Comparison of ENCODE assay signal across 8 cellular contexts in the genomic region with DNA sequence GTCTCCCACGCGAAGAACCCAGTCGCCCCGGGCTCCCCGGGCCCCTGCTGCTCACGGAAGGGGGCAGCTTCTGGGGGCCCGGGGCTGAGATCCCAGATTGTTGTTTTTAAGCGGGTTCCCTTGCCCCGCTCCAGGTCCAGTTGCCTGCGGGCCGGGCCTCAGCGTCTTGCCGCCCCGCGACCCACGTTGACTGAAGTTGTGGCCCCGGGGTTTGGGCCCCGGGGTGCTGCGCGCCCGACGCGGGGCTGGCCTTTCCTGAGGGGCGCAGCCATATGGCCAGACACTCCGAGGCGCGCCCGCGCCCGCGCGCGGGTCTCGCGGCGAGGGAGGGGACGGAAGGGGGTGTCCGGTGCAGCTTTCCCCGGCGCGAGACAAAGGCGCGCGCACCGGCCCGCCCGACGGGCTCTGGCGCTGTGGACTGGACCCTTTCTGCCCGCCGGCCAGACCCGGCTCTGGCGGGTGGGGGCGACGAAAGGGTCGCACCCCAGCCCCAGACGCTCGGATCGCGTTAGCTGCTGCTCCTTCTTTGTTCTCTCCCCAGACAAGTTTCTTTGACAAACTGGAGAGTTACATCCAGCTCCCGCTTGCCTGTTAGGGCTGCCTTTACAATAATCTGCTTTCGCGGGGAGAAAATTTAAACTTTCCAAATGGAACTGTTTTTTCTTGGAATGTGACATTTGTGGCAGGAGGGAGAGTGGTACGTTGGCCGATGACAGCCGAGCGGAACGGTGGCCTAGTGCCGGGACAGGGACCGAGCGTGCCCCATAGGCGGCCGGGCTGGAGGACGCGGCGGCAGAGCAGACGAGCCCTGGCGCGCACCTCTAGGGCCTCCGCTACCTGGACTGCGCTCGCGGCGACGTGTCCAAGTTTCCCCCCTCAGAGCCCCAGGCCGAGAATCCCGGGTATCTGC. TPM values are rescaled to one million over a fixed set of nuclear protein-coding genes. Genes with fewer than 3 reads are reported as not detected.
DNase-seq lines count a peak whose midpoint lies in the region; ATAC-seq and TF ChIP-seq lines count a peak whose summit lies in the region.

No MANE protein-coding gene starts in this region.

- no peaks in the 10 kb centered on the region for H3K27me3 ChIP-seq in NT2/D1 (ENCODE audit: insufficient read depth, insufficient read length)
- H3K27me3 ChIP-seq in dorsolateral prefrontal cortex, result no peaks in the 10 kb centered on the region
- H3K27me3 ChIP-seq in lower lobe of right lung (ENCODE audit: low read depth), result no peaks in the 10 kb centered on the region

- no peaks in the 10 kb centered on the region for H3K36me3 ChIP-seq in NT2/D1 (ENCODE audit: insufficient read depth, insufficient read length, low read length)
- H3K36me3 ChIP-seq in lower lobe of right lung, result no peaks in the 10 kb centered on the region

- H3K9me3 ChIP-seq in NT2/D1 (ENCODE audit: insufficient read depth, low read length), result no peaks in the 10 kb centered on the region
- no peaks in the 10 kb centered on the region for H3K9me3 ChIP-seq in lower lobe of right lung

- peak overlapping the region; percentile 85 for H3K4me3 ChIP-seq in NT2/D1 (ENCODE audit: insufficient read length, low read depth)
- peak overlapping the region; percentile 65 to 95 (median 84) for H3K4me3 ChIP-seq in dorsolateral prefrontal cortex
- H3K4me3 ChIP-seq in lower lobe of right lung, result peak overlapping the region; percentile 86

- peak; percentile 25 for DNase-seq in COR-L47 (lab: John Stamatoyannopoulos, UW)
- DNase-seq in NT2/D1 (ENCODE audit: low read depth, low spot score), result no peak
- peak in 3 of 10 donors; percentile 17 to 47 (median 30) for DNase-seq in dorsolateral prefrontal cortex
- DNase-seq in lower lobe of right lung, result peak; percentile 61
- DNase-seq in RKO (ENCODE audit: low spot score), result no peak

- ATAC-seq in GM21390 (IDR thresholded peaks at IDR 0.05; ENCODE audit: unreplicated experiment), result peak; percentile 22
- ATAC-seq in lower lobe of right lung, result peak; percentile 73 to 80
- no peak for ATAC-seq in HG03025 (IDR thresholded peaks at IDR 0.05; ENCODE audit: low FRiP score, unreplicated experiment)

- intact Hi-C loops in dorsolateral prefrontal cortex (cut with DNase I), result loop anchor here in 1 of 2 donors (10.0 kb wide), 1 partner anchor 144 kb away; no protein-coding TSS in a partner anchor
- intact Hi-C loops in lower lobe of right lung (cut with DNase I), result no loop called here

- peak overlapping the region; percentile 88 for H3K9ac ChIP-seq in NT2/D1 (ENCODE audit: insufficient read length, low read depth)

- no peak for TF ChIP-seq CTCF in dorsolateral prefrontal cortex (IDR thresholded peaks at IDR 0.05 in 54 of 56, conservative IDR thresholded peaks at IDR 0.05 in 2 of 56; ENCODE audit: low read depth in 1 of 56, partially characterized antibody in 56 of 56)
- TF ChIP-seq CTCF in lower lobe of right lung (IDR thresholded peaks at IDR 0.05), result no peak

- peaks cover 5% of the 10 kb centered on the region for H3K4me1 ChIP-seq in NT2/D1 (ENCODE audit: insufficient read depth, insufficient read length)
- peaks cover 47% of the 10 kb centered on the region for H3K4me1 ChIP-seq in lower lobe of right lung

- H3K27ac ChIP-seq in dorsolateral prefrontal cortex (peak overlapping the region in 56 of 59 donors; percentile 25 to 92 (median 77)), lower lobe of right lung (peak overlapping the region; percentile 95), temporal lobe (ENCODE audit: low read depth, low read length) (peak overlapping the region; percentile 58)

RNA-seq across cellular contexts. Expression of a gene that starts 0.7 kb away (rescaled TPM):
- 10 to 100 TPM; 13.5 to 35.0 (median 20.8) TPM for total RNA-seq in dorsolateral prefrontal cortex
- 57.2 TPM for total RNA-seq in lower lobe of right lung
- 31.2 TPM for total RNA-seq in temporal lobe

Comparison
In these comparisons a context has a peak if more than half of its experiments do, and no peak if none do; other contexts are left out.
1. DNase-seq: peak in COR-L47 (single experiment) and lower lobe of right lung (single experiment); none in NT2/D1 (single experiment) and RKO (single experiment).
2. Peak in every context shown above with its lines, with median percentiles within 50 percentile points of each other: H3K4me3 ChIP-seq and H3K27ac ChIP-seq.